Comparison of ENCODE assay signal across 23 cellular contexts in the genomic region with DNA sequence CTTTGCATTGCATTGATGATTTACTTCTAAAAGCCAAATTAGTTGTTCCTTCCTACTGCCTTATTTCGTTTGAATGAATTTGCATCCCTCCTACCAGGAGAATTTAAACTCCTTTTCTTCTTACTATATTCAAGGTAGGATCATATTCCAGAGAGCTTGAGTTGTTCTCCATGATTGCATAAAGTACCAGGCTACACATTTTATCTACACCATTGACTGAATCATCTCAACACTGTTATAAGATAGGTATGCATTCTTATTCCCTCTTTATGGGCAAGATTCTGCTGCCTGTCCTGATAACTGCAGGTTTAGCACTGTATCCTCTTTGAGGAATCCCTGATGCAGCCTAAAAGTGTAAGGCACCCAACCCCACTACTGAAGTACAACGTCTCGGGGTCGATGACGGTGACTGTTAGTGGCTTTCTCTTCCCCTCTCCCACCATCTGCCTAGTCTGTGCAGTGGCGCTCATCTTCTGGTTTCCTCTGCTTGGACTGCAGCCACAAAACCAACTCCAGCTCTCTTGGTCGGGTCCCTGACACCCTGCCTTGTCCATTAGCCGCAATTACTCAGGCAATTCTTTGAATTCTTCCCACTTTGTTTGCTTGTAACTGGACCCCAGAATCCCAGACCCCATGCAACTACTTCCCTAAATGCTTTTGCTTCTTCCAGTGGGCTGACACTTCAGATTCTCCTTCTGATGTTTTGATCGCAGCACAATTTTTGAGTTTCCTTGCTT. TPM values are rescaled to one million over a fixed set of nuclear protein-coding genes. Genes with fewer than 3 reads are reported as not detected.
DNase-seq lines count a peak whose midpoint lies in the region; FAIRE-seq and TF ChIP-seq lines count a peak whose summit lies in the region.
"Had no signal": no experiment of that assay in that cellular context is flagged by ENCODE, and none has a peak within 500 bp of the region (broad histone marks: within the 10 kb centered on the region; RNA-seq: fewer than 3 reads in every experiment).

No MANE protein-coding gene starts in this region.

- H3K36me3 ChIP-seq in GM23248 (ENCODE audit: low read depth) (no peaks in the 10 kb centered on the region), astrocyte (ENCODE audit: insufficient read depth, low read length) (no peaks in the 10 kb centered on the region)
- H3K36me3 ChIP-seq: SJSA1 had no signal

- no peak for TF ChIP-seq CTCF in astrocyte (IDR thresholded peaks at IDR 0.05; ENCODE audit: insufficient read depth, low read depth, low read length)
- TF ChIP-seq CTCF in mesothelial cell of epicardium (IDR thresholded peaks at IDR 0.05; ENCODE audit: unreplicated experiment) = no peak

- no peak overlapping the region for H2AFZ ChIP-seq in GM23248
- no peak overlapping the region for H2AFZ ChIP-seq in astrocyte (ENCODE audit: low read depth, low read length)

- H3K9me3 Mint-ChIP-seq in astrocyte (ENCODE audit: unreplicated experiment) (no peaks in the 10 kb centered on the region), mesothelial cell of epicardium (no peaks in the 10 kb centered on the region)

- H3K9me3 ChIP-seq in GM23248 (ENCODE audit: low read depth) (no peaks in the 10 kb centered on the region), astrocyte (ENCODE audit: insufficient read depth, low read depth, low read length) (no peaks in the 10 kb centered on the region)
- H3K9me3 ChIP-seq: SJSA1 had no signal

- FAIRE-seq in astrocyte (lab: Jason Lieb, UNC) = no peak
- FAIRE-seq: A204.1, RCC 7860 had no signal

- no peaks in the 10 kb centered on the region for H3K27me3 ChIP-seq in GM23248 (replicated peaks; ENCODE audit: insufficient read depth)
- H3K27me3 ChIP-seq in astrocyte (ENCODE audit: insufficient read depth, low read length) = no peaks in the 10 kb centered on the region
- H3K27me3 ChIP-seq: SJSA1 had no signal

- H4K20me1 ChIP-seq in GM23248 (ENCODE audit: insufficient read depth) = no peaks in the 10 kb centered on the region
- H4K20me1 ChIP-seq in astrocyte (ENCODE audit: insufficient read depth, low read length) = no peaks in the 10 kb centered on the region

- H3K4me2 ChIP-seq in GM23248 (ENCODE audit: unreplicated experiment) (no peak overlapping the region), astrocyte (ENCODE audit: low read length) (no peak overlapping the region)

- H3K27me3 Mint-ChIP-seq in astrocyte (ENCODE audit: low read depth, unreplicated experiment) (no peaks in the 10 kb centered on the region), mesothelial cell of epicardium (ENCODE audit: low read depth) (no peaks in the 10 kb centered on the region)

- DNase-seq in GM23248 (peak; percentile 14), Kasumi-1 (lab: John Stamatoyannopoulos, UW) (peak; percentile 46 to 63), astrocyte (ENCODE audit: low read depth) (peak; percentile 6), mesothelial cell of epicardium (ENCODE audit: low spot score in 2 of 2, unreplicated experiment in 2 of 2) (no peak), Ammon's horn (ENCODE audit: low spot score) (no peak), ureter (ENCODE audit: low spot score) (no peak), NCI-H2107 treated with DMSO at 0.1 percent for 48 hours (lab: John Stamatoyannopoulos, UW; ENCODE audit: unreplicated experiment) (no peak)
- no peak for DNase-seq in activated CD4-positive, CD25-positive, alpha-beta regulatory T cell (lab: John Stamatoyannopoulos, UW)
- DNase-seq: CD4-positive, CD25-positive, alpha-beta regulatory T cell; COR-L47; DMS 273 treated with DMSO at 0.1 percent for 48 hours; DMS79 treated with DMSO at 0.1 percent for 48 hours; KG1; NCI-H1105 treated with DMSO at 0.1 percent for 48 hours; NCI-H2029 treated with DMSO at 0.1 percent for 48 hours; NCI-H2171; NCI-H524 treated with DMSO at 0.1 percent for 48 hours; NCI-H82; OCI-M1 had no signal

- H3K27ac ChIP-seq in GM23248 = no peak overlapping the region
- H3K27ac ChIP-seq in astrocyte (ENCODE audit: low read depth, low read length) = no peak overlapping the region
- H3K27ac ChIP-seq: SJSA1 had no signal

- H3K36me3 Mint-ChIP-seq in astrocyte (ENCODE audit: low read depth, unreplicated experiment) = no peaks in the 10 kb centered on the region
- no peaks in the 10 kb centered on the region for H3K36me3 Mint-ChIP-seq in mesothelial cell of epicardium
- H3K36me3 Mint-ChIP-seq: CD4-positive, CD25-positive, alpha-beta regulatory T cell had no signal

- H3K4me1 ChIP-seq in GM23248 (ENCODE audit: insufficient read depth) (peaks cover 22% of the 10 kb centered on the region), astrocyte (ENCODE audit: insufficient read depth, low read length) (no peaks in the 10 kb centered on the region)
- H3K4me1 ChIP-seq: SJSA1 had no signal

- H3K9ac ChIP-seq in GM23248 (no peak overlapping the region), astrocyte (ENCODE audit: low read length) (no peak overlapping the region)

- H3K4me3 Mint-ChIP-seq in astrocyte (ENCODE audit: unreplicated experiment) (no peak overlapping the region), mesothelial cell of epicardium (no peak overlapping the region)
- H3K4me3 Mint-ChIP-seq: B cell; CD4-positive, CD25-positive, alpha-beta regulatory T cell had no signal

- H3K4me3 ChIP-seq in GM23248 (no peak overlapping the region), astrocyte (ENCODE audit: insufficient read depth, low read depth, low read length) (no peak overlapping the region)
- H3K4me3 ChIP-seq: SJSA1 had no signal

- H3K4me1 Mint-ChIP-seq in astrocyte (ENCODE audit: low read depth, unreplicated experiment) = peaks cover 59% of the 10 kb centered on the region
- H3K4me1 Mint-ChIP-seq in mesothelial cell of epicardium = peaks cover 77% of the 10 kb centered on the region
- H3K4me1 Mint-ChIP-seq: B cell; CD4-positive, CD25-positive, alpha-beta regulatory T cell had no signal

- in situ Hi-C loops in GM23248 (cut with MboI) = no loop called here

- peaks cover 10% of the 10 kb centered on the region; the same call in 1 of the 2 replicates for H3F3A ChIP-seq in GM23248 (ENCODE audit: insufficient read depth)

- no peaks in the 10 kb centered on the region for H3K9me2 ChIP-seq in GM23248 (ENCODE audit: insufficient read depth)

- H3K27ac Mint-ChIP-seq in astrocyte (ENCODE audit: unreplicated experiment) = no peak overlapping the region
- peak overlapping the region; percentile 65 for H3K27ac Mint-ChIP-seq in mesothelial cell of epicardium
- H3K27ac Mint-ChIP-seq: B cell; CD4-positive, CD25-positive, alpha-beta regulatory T cell had no signal

- no peaks in the 10 kb centered on the region for H3K79me2 ChIP-seq in GM23248 (ENCODE audit: insufficient read depth)
- no peaks in the 10 kb centered on the region for H3K79me2 ChIP-seq in astrocyte (ENCODE audit: insufficient read depth, low read length)

- WGBS in GM23248 (ENCODE audit: low coverage in 1 of 2, low lambda C conversion rate in 2 of 2, missing lambda C conversion rate in 2 of 2), 2 experiments = 87 to 89% methylated on average over 7 to 9 of the region's 9 CpGs

RNA-seq across cellular contexts. Expression of a gene that starts 44.4 kb away (rescaled TPM):
- 13.9 and 14.4 TPM in 2 replicates for total RNA-seq in GM23248 (2014; rRNA removed; shearing (Covaris generic))
- polyA plus RNA-seq in GM23248 (2016; fragmentation: Nextera tagmentation; extraction: Ambion mirVana) = 16.9 and 19.6 TPM in 2 replicates
- total RNA-seq in astrocyte (27.1 and 27.5 TPM in 2 replicates), mesothelial cell of epicardium (14.5 to 19.2 TPM (median 16.6 TPM) in 3 replicates), ureter (10.0 TPM)
- total RNA-seq: B cell; CD4-positive, CD25-positive, alpha-beta regulatory T cell had no signal
- polyA plus RNA-seq: CD4-positive, CD25-positive, alpha-beta regulatory T cell had no signal

Comparison
In these comparisons a context has a peak if more than half of its experiments do, and no peak if none do; other contexts are left out.
1. DNase-seq: peak in GM23248 (single experiment), Kasumi-1 (2 of 2) and astrocyte (single experiment); none in mesothelial cell of epicardium (0 of 2), Ammon's horn (single experiment), ureter (single experiment), activated CD4-positive, CD25-positive, alpha-beta regulatory T cell (0 of 4) and NCI-H2107 treated with DMSO at 0.1 percent for 48 hours (single experiment).